In genomic region chr21:16198546-16198945, GRCh38 we compare ENCODE assay signal across 27 cellular contexts.
DNase-seq lines count a peak whose midpoint lies in the region; ATAC-seq and TF ChIP-seq lines count a peak whose summit lies in the region.
"Had no signal": no experiment of that assay in that cellular context is flagged by ENCODE, and none has a peak within 500 bp of the region (broad histone marks: within the 10 kb centered on the region; RNA-seq: fewer than 3 reads in every experiment).

No MANE protein-coding gene starts in this region.

- no peak for DNase-seq in activated CD4-positive, alpha-beta T cell treated with anti-CD3 and anti-CD28 coated beads, Interleukin-2, amount 10 ng/mL, durations not matched to agents 7 days and 5 days
- no peak for DNase-seq in activated CD4-positive, alpha-beta T cell treated with anti-CD3 and anti-CD28 coated beads, Interleukin-2, amount 50 U/mL, for 1 hour
- peak; percentile 7 for DNase-seq in WERI-Rb-1
- DNase-seq in fibroblast of pulmonary artery (ENCODE audit: low read depth) = peak; percentile 18
- no peak for DNase-seq in psoas muscle
- no peak for DNase-seq in sciatic nerve (ENCODE audit: low spot score)
- DNase-seq in activated CD8-positive, alpha-beta T cell treated with anti-CD3 and anti-CD28 coated beads, Interleukin-2, amount 10 ng/mL, durations not matched to agents 7 days and 5 days = no peak
- DNase-seq: activated CD4-positive, alpha-beta T cell treated with anti-CD3 and anti-CD28 coated beads for 1 hour; activated gamma-delta T cell; activated naive CD8-positive, alpha-beta T cell treated with anti-CD3 and anti-CD28 coated beads, Interleukin-2, amount 50 U/mL, for 24 hours; CD8-positive, alpha-beta memory T cell; cerebellar nuclear complex; HCEC 1CT; heart left ventricle; MM.1S; NCI-H1417 treated with DMSO at 0.1 percent for 48 hours; NCI-H2107; NCI-H774; nucleus accumbens; RPMI8226; small intestine; stimulated activated CD4-positive, alpha-beta T cell treated with anti-CD3 and anti-CD28 coated beads, Interleukin-1b, Interleukin-23, amount 100 ng/mL, for 48 hours; stomach; thyroid gland had no signal

- no peak overlapping the region for H3K27ac ChIP-seq in WERI-Rb-1
- peak overlapping the region; percentile 31 for H3K27ac ChIP-seq in psoas muscle
- H3K27ac ChIP-seq: heart left ventricle, stomach, thyroid gland had no signal

- no peaks in the 10 kb centered on the region for H3K36me3 Mint-ChIP-seq in activated CD4-positive, alpha-beta T cell treated with anti-CD3 and anti-CD28 coated beads, Interleukin-2, amount 10 ng/mL, durations not matched to agents 7 days and 5 days (ENCODE audit: low read depth)
- H3K36me3 Mint-ChIP-seq in activated CD8-positive, alpha-beta T cell treated with anti-CD3 and anti-CD28 coated beads, Interleukin-2, amount 10 ng/mL, durations not matched to agents 7 days and 5 days (ENCODE audit: low read depth) = no peaks in the 10 kb centered on the region

- H3K4me3 ChIP-seq in WERI-Rb-1 (ENCODE audit: low read depth, low read length) = no peak overlapping the region
- H3K4me3 ChIP-seq in fibroblast of pulmonary artery (replicated peaks; ENCODE audit: low read depth, low read length) = no peak overlapping the region
- no peak overlapping the region for H3K4me3 ChIP-seq in psoas muscle
- H3K4me3 ChIP-seq: heart left ventricle, K562, lung, stomach, thyroid gland had no signal

- H3K27me3 Mint-ChIP-seq in activated CD4-positive, alpha-beta T cell treated with anti-CD3 and anti-CD28 coated beads, Interleukin-2, amount 10 ng/mL, durations not matched to agents 7 days and 5 days = no peaks in the 10 kb centered on the region
- peaks cover 7% of the 10 kb centered on the region for H3K27me3 Mint-ChIP-seq in activated CD8-positive, alpha-beta T cell treated with anti-CD3 and anti-CD28 coated beads, Interleukin-2, amount 10 ng/mL, durations not matched to agents 7 days and 5 days (ENCODE audit: low read depth)
- H3K27me3 Mint-ChIP-seq: CD8-positive, alpha-beta memory T cell had no signal

- WGBS in psoas muscle, 3 donors = 29 to 54% (median 29%) methylated on average over 3 of the region's 3 CpGs

- H3K9me3 ChIP-seq in WERI-Rb-1 (ENCODE audit: severe bottlenecking) = no peaks in the 10 kb centered on the region
- peaks cover 14% of the 10 kb centered on the region for H3K9me3 ChIP-seq in psoas muscle
- H3K9me3 ChIP-seq: stomach, thyroid gland had no signal

- H3K4me3 Mint-ChIP-seq in activated CD4-positive, alpha-beta T cell treated with anti-CD3 and anti-CD28 coated beads, Interleukin-2, amount 10 ng/mL, durations not matched to agents 7 days and 5 days = no peak overlapping the region
- H3K4me3 Mint-ChIP-seq in activated CD8-positive, alpha-beta T cell treated with anti-CD3 and anti-CD28 coated beads, Interleukin-2, amount 10 ng/mL, durations not matched to agents 7 days and 5 days = no peak overlapping the region
- H3K4me3 Mint-ChIP-seq: activated naive CD8-positive, alpha-beta T cell treated with anti-CD3 and anti-CD28 coated beads, Interleukin-2, amount 50 U/mL, for 24 hours; CD8-positive, alpha-beta memory T cell had no signal

- H3K9me3 Mint-ChIP-seq in activated CD4-positive, alpha-beta T cell treated with anti-CD3 and anti-CD28 coated beads, Interleukin-2, amount 10 ng/mL, durations not matched to agents 7 days and 5 days = no peaks in the 10 kb centered on the region
- no peaks in the 10 kb centered on the region for H3K9me3 Mint-ChIP-seq in activated CD8-positive, alpha-beta T cell treated with anti-CD3 and anti-CD28 coated beads, Interleukin-2, amount 10 ng/mL, durations not matched to agents 7 days and 5 days (ENCODE audit: insufficient read depth)

- CTCF ChIA-PET in activated CD4-positive, alpha-beta T cell treated with anti-CD3 and anti-CD28 coated beads, Interleukin-2, amount 10 ng/mL, durations not matched to agents 7 days and 5 days (lab: Charles Lee) = no interaction called here
- CTCF ChIA-PET in activated CD8-positive, alpha-beta T cell treated with anti-CD3 and anti-CD28 coated beads, Interleukin-2, amount 10 ng/mL, durations not matched to agents 7 days and 5 days (lab: Charles Lee) = no interaction called here

- H3K27ac Mint-ChIP-seq in activated CD4-positive, alpha-beta T cell treated with anti-CD3 and anti-CD28 coated beads, Interleukin-2, amount 10 ng/mL, durations not matched to agents 7 days and 5 days = peak overlapping the region; percentile 21
- H3K27ac Mint-ChIP-seq in activated CD8-positive, alpha-beta T cell treated with anti-CD3 and anti-CD28 coated beads, Interleukin-2, amount 10 ng/mL, durations not matched to agents 7 days and 5 days = no peak overlapping the region
- H3K27ac Mint-ChIP-seq: activated naive CD8-positive, alpha-beta T cell treated with anti-CD3 and anti-CD28 coated beads, Interleukin-2, amount 50 U/mL, for 24 hours; CD8-positive, alpha-beta memory T cell had no signal

- TF ChIP-seq CTCF in WERI-Rb-1 (IDR thresholded peaks at IDR 0.05; ENCODE audit: low read depth, low read length) (no peak), fibroblast of pulmonary artery (IDR thresholded peaks at IDR 0.05; ENCODE audit: low read length, missing control alignments) (no peak), psoas muscle (IDR thresholded peaks at IDR 0.05) (no peak)

- POLR2A ChIA-PET in activated CD4-positive, alpha-beta T cell treated with anti-CD3 and anti-CD28 coated beads, Interleukin-2, amount 10 ng/mL, durations not matched to agents 7 days and 5 days (lab: Charles Lee) = no interaction called here
- POLR2A ChIA-PET in activated CD8-positive, alpha-beta T cell treated with anti-CD3 and anti-CD28 coated beads, Interleukin-2, amount 10 ng/mL, durations not matched to agents 7 days and 5 days (lab: Charles Lee) = no interaction called here

- intact Hi-C loops in psoas muscle (cut with DNase I) = loop anchor here (1.0 to 5.0 kb wide), 5 partner anchors 64 to 339 kb away; no protein-coding TSS in a partner anchor
- intact Hi-C loops in sciatic nerve (cut with DNase I) = no loop called here

- peaks cover 19% of the 10 kb centered on the region for H3K4me1 Mint-ChIP-seq in activated CD4-positive, alpha-beta T cell treated with anti-CD3 and anti-CD28 coated beads, Interleukin-2, amount 10 ng/mL, durations not matched to agents 7 days and 5 days
- no peaks in the 10 kb centered on the region for H3K4me1 Mint-ChIP-seq in activated CD8-positive, alpha-beta T cell treated with anti-CD3 and anti-CD28 coated beads, Interleukin-2, amount 10 ng/mL, durations not matched to agents 7 days and 5 days (ENCODE audit: low read depth)
- H3K4me1 Mint-ChIP-seq: CD8-positive, alpha-beta memory T cell had no signal

- H3K27me3 ChIP-seq in WERI-Rb-1 (ENCODE audit: insufficient read depth, low read depth, severe bottlenecking) = no peaks in the 10 kb centered on the region
- no peaks in the 10 kb centered on the region for H3K27me3 ChIP-seq in psoas muscle (ENCODE audit: insufficient read depth in 3 of 3, low read length in 2 of 3)
- H3K27me3 ChIP-seq: heart left ventricle, stomach, thyroid gland had no signal

- peaks cover 8% of the 10 kb centered on the region for H3K4me1 ChIP-seq in psoas muscle

- ATAC-seq in psoas muscle = peak in 1 of 4 donors; percentile 11
- no peak for ATAC-seq in sciatic nerve
- ATAC-seq in activated CD8-positive, alpha-beta T cell treated with anti-CD3 and anti-CD28 coated beads, Interleukin-2, amount 10 ng/mL, durations not matched to agents 7 days and 5 days = no peak
- ATAC-seq in GM21423 (IDR thresholded peaks at IDR 0.05; ENCODE audit: unreplicated experiment) = no peak
- ATAC-seq: activated naive CD8-positive, alpha-beta T cell treated with anti-CD3 and anti-CD28 coated beads, Interleukin-2, amount 50 U/mL, for 24 hours; K562 had no signal

- no peaks in the 10 kb centered on the region for H3K36me3 ChIP-seq in WERI-Rb-1
- no peaks in the 10 kb centered on the region for H3K36me3 ChIP-seq in psoas muscle (ENCODE audit: insufficient read depth in 1 of 2, low read depth in 1 of 2)
- H3K36me3 ChIP-seq: heart left ventricle, stomach, thyroid gland had no signal

Comparison
In these comparisons a context has a peak if more than half of its experiments do, and no peak if none do; other contexts are left out.
1. DNase-seq: peak in WERI-Rb-1 (single experiment) and fibroblast of pulmonary artery (single experiment); none in activated CD4-positive, alpha-beta T cell treated with anti-CD3 and anti-CD28 coated beads, Interleukin-2, amount 10 ng/mL, durations not matched to agents 7 days and 5 days (single experiment), activated CD4-positive, alpha-beta T cell treated with anti-CD3 and anti-CD28 coated beads, Interleukin-2, amount 50 U/mL, for 1 hour (single experiment), psoas muscle (0 of 2), sciatic nerve (single experiment) and activated CD8-positive, alpha-beta T cell treated with anti-CD3 and anti-CD28 coated beads, Interleukin-2, amount 10 ng/mL, durations not matched to agents 7 days and 5 days (single experiment).